In the genomic region with DNA sequence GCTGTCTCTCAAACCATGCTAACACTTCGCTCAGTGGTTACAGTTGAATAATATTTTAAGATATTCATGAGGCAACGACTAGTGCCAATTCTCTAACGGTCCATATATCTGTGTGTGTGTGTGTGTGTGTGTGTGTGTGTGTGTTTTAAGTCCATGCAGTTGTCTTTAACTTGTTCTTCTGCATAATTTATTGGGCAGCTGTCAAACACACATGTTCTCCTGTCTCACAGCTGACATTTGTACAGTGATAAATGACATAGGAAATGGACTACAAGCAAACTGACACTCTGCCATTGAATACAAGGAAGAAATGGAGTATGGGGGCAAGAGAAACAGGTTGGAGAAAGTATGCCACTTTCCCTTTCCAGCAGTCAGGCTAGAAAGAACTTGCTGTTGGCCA, we compare ENCODE assay signal across 17 cellular contexts.
A peak's percentile ranks its signal among the peaks of the same experiment; 100 is the strongest.
DNase-seq lines count a peak whose midpoint lies in the region; ATAC-seq and TF ChIP-seq lines count a peak whose summit lies in the region.
"Had no signal": no experiment of that assay in that cellular context is flagged by ENCODE, and none has a peak within 500 bp of the region (broad histone marks: within the 10 kb centered on the region; RNA-seq: fewer than 3 reads in every experiment).

No MANE protein-coding gene starts in this region.

- H3K9me3 Mint-ChIP-seq in nephron = no peaks in the 10 kb centered on the region
- H3K9me3 Mint-ChIP-seq in activated T-helper 17 cell treated with anti-CD3 and anti-CD28 coated beads, Interleukin-2, amount 50 U/mL, for 72 hours = no peaks in the 10 kb centered on the region
- no peaks in the 10 kb centered on the region for H3K9me3 Mint-ChIP-seq in activated naive CD4-positive, alpha-beta T cell treated with anti-CD3 and anti-CD28 coated beads, Interleukin-2, amount 10 ng/mL, durations not matched to agents 7 days and 5 days
- H3K9me3 Mint-ChIP-seq: CD4-positive, alpha-beta T cell; GM23338; HFFc6 had no signal

- no peaks in the 10 kb centered on the region for H3K27me3 ChIP-seq in cardiac muscle cell

- CTCF ChIA-PET in activated naive CD4-positive, alpha-beta T cell treated with anti-CD3 and anti-CD28 coated beads, Interleukin-2, amount 10 ng/mL, durations not matched to agents 7 days and 5 days (lab: Charles Lee) = no interaction called here

- H3K4me3 Mint-ChIP-seq in nephron = peak overlapping the region in 1 of 3 experiments; percentile 1
- H3K4me3 Mint-ChIP-seq in activated T-helper 17 cell treated with anti-CD3 and anti-CD28 coated beads, Interleukin-2, amount 50 U/mL, for 72 hours = no peak overlapping the region
- no peak overlapping the region for H3K4me3 Mint-ChIP-seq in activated naive CD4-positive, alpha-beta T cell treated with anti-CD3 and anti-CD28 coated beads, Interleukin-2, amount 10 ng/mL, durations not matched to agents 7 days and 5 days
- H3K4me3 Mint-ChIP-seq: CD4-positive, alpha-beta T cell; GM23338; HFFc6 had no signal

- DNase-seq in cardiac muscle cell (ENCODE audit: low read depth in 1 of 2, low spot score in 1 of 2) (no peak), Right ventricle myocardium superior (no peak)
- no peak for DNase-seq in activated naive CD4-positive, alpha-beta T cell treated with anti-CD3 and anti-CD28 coated beads, Interleukin-2, amount 10 ng/mL, durations not matched to agents 7 days and 5 days
- DNase-seq: AML-193; Caco-2; CD4-positive, alpha-beta T cell; GDM1; HCEC 1CT; HFFc6; IMR-90 had no signal

- H3K27ac Mint-ChIP-seq in nephron = peak overlapping the region; percentile 67 to 87 (median 73)
- H3K27ac Mint-ChIP-seq in activated T-helper 17 cell treated with anti-CD3 and anti-CD28 coated beads, Interleukin-2, amount 50 U/mL, for 72 hours = no peak overlapping the region
- no peak overlapping the region for H3K27ac Mint-ChIP-seq in activated naive CD4-positive, alpha-beta T cell treated with anti-CD3 and anti-CD28 coated beads, Interleukin-2, amount 10 ng/mL, durations not matched to agents 7 days and 5 days
- H3K27ac Mint-ChIP-seq: CD4-positive, alpha-beta T cell; GM23338; HFFc6 had no signal

- H3K27me3 Mint-ChIP-seq in nephron (ENCODE audit: low read depth) = no peaks in the 10 kb centered on the region
- H3K27me3 Mint-ChIP-seq in activated T-helper 17 cell treated with anti-CD3 and anti-CD28 coated beads, Interleukin-2, amount 50 U/mL, for 72 hours = no peaks in the 10 kb centered on the region
- H3K27me3 Mint-ChIP-seq in activated naive CD4-positive, alpha-beta T cell treated with anti-CD3 and anti-CD28 coated beads, Interleukin-2, amount 10 ng/mL, durations not matched to agents 7 days and 5 days = no peaks in the 10 kb centered on the region
- H3K27me3 Mint-ChIP-seq: CD4-positive, alpha-beta T cell had no signal

- no peak for TF ChIP-seq CTCF in cardiac muscle cell (IDR thresholded peaks at IDR 0.05; ENCODE audit: low read depth, low read length)
- TF ChIP-seq CTCF in VCaP (conservative IDR thresholded peaks at IDR 0.05) = no peak
- no peak for TF ChIP-seq CTCF in nephron (IDR thresholded peaks at IDR 0.05; ENCODE audit: unreplicated experiment in 3 of 3)

- H3K27ac ChIP-seq in cardiac muscle cell (peak overlapping the region; percentile 78), VCaP (peak overlapping the region; percentile 82)
- H3K27ac ChIP-seq: A549, HL-60 had no signal

- H3K36me3 ChIP-seq in cardiac muscle cell = no peaks in the 10 kb centered on the region

- H3K9me3 ChIP-seq in cardiac muscle cell (ENCODE audit: low read depth) = no peaks in the 10 kb centered on the region
- H3K9me3 ChIP-seq: A549, Caco-2 had no signal

- H3K36me3 Mint-ChIP-seq in nephron (ENCODE audit: low read depth) = peaks cover 3% of the 10 kb centered on the region
- H3K36me3 Mint-ChIP-seq in activated T-helper 17 cell treated with anti-CD3 and anti-CD28 coated beads, Interleukin-2, amount 50 U/mL, for 72 hours (ENCODE audit: low read depth) = no peaks in the 10 kb centered on the region
- no peaks in the 10 kb centered on the region for H3K36me3 Mint-ChIP-seq in activated naive CD4-positive, alpha-beta T cell treated with anti-CD3 and anti-CD28 coated beads, Interleukin-2, amount 10 ng/mL, durations not matched to agents 7 days and 5 days

- H3K4me3 ChIP-seq in cardiac muscle cell = no peak overlapping the region
- H3K4me3 ChIP-seq: A549, GM23338 had no signal

- peaks cover 19% of the 10 kb centered on the region for H3K4me1 ChIP-seq in cardiac muscle cell (ENCODE audit: low read depth)
- H3K4me1 ChIP-seq: A549 had no signal

- H3K4me1 Mint-ChIP-seq in nephron = peaks cover 61% of the 10 kb centered on the region
- H3K4me1 Mint-ChIP-seq in activated T-helper 17 cell treated with anti-CD3 and anti-CD28 coated beads, Interleukin-2, amount 50 U/mL, for 72 hours = no peaks in the 10 kb centered on the region
- H3K4me1 Mint-ChIP-seq in activated naive CD4-positive, alpha-beta T cell treated with anti-CD3 and anti-CD28 coated beads, Interleukin-2, amount 10 ng/mL, durations not matched to agents 7 days and 5 days = no peaks in the 10 kb centered on the region

- ATAC-seq in Right ventricle myocardium superior (ENCODE audit: poor library complexity) = no peak
- no peak for ATAC-seq in GM19452 (IDR thresholded peaks at IDR 0.05; ENCODE audit: unreplicated experiment)
- no peak for ATAC-seq in activated T-helper 17 cell treated with anti-CD3 and anti-CD28 coated beads, Interleukin-2, amount 50 U/mL, for 72 hours (replicated peaks)
- ATAC-seq: A549, GM23338 had no signal

- intact Hi-C loops in Right ventricle myocardium superior (cut with DNase I) = no loop called here

Comparison
In these comparisons a context has a peak if more than half of its experiments do, and no peak if none do; other contexts are left out.
1. H3K27ac Mint-ChIP-seq: peak in nephron (3 of 3); none in activated T-helper 17 cell treated with anti-CD3 and anti-CD28 coated beads, Interleukin-2, amount 50 U/mL, for 72 hours (single experiment) and activated naive CD4-positive, alpha-beta T cell treated with anti-CD3 and anti-CD28 coated beads, Interleukin-2, amount 10 ng/mL, durations not matched to agents 7 days and 5 days (single experiment).